In the genomic region with DNA sequence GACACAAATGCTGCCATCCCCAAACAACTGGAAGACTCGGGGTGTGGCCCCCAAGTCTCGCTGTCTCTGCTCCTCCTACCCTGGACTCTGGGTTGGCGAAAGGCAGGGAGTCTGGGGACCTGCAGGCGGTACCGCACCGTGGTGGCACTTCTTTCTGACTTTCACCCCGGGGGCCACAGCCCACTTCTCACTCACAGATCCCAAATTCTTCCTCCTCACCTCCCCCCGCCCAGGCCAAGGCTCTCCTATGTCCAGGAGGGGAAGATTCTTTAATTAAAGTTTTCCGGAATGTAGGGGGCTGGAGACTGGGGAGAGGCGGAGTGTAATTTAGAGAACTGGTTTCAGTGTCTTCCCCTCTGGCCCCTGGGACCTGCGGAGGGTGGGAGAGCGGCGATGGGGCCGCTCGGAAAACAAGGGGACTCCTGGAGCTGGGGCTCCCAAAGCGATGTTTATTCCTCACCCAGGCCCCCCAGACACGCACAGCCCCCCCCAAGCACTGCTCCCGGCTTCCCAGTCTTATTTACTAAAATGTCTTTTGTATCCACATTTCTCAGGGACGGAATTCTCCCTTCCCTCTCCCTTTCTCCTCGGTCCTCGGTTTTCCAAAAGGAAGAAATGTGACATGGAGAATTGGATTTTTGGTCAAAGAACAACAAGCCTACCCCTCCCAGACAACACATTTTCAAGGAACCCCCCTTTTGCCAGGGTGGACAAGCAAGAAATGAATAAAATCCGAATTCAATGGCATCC, we compare ENCODE assay signal across 16 cellular contexts. TPM values are rescaled to one million over a fixed set of nuclear protein-coding genes. Genes with fewer than 3 reads are reported as not detected.
DNase-seq lines count a peak whose midpoint lies in the region; ATAC-seq lines count a peak whose summit lies in the region.
"Had no signal": no experiment of that assay in that cellular context is flagged by ENCODE, and none has a peak within 500 bp of the region (broad histone marks: within the 10 kb centered on the region; RNA-seq: fewer than 3 reads in every experiment).

No MANE protein-coding gene starts in this region.

- CTCF ChIA-PET in activated naive CD4-positive, alpha-beta T cell treated with anti-CD3 and anti-CD28 coated beads for 36 hours (lab: Charles Lee) = no interaction called here

- peaks cover 74% of the 10 kb centered on the region for H3K27me3 Mint-ChIP-seq in activated naive CD4-positive, alpha-beta T cell treated with anti-CD3 and anti-CD28 coated beads for 36 hours (ENCODE audit: low read depth)
- H3K27me3 Mint-ChIP-seq in activated naive CD8-positive, alpha-beta T cell treated with anti-CD3 and anti-CD28 coated beads for 36 hours = peaks cover 100% of the 10 kb centered on the region
- peaks cover 46% of the 10 kb centered on the region for H3K27me3 Mint-ChIP-seq in memory B cell
- peaks cover 85 to 99% of the 10 kb centered on the region in 2 donors for H3K27me3 Mint-ChIP-seq in stimulated activated naive B cell treated with anti-CD40 and anti-IgM and Interleukin-4, amounts not matched to agents 10 μg/mL and 1 μg/mL and 100 μg/mL, for 72 hours

- no peak for DNase-seq in activated naive CD4-positive, alpha-beta T cell treated with anti-CD3 and anti-CD28 coated beads for 36 hours
- no peak for DNase-seq in activated naive CD4-positive, alpha-beta T cell treated with anti-CD3 and anti-CD28 coated beads, Interleukin-2, amount 50 U/mL, for 72 hours (ENCODE audit: low spot score in 2 of 2)
- no peak for DNase-seq in activated naive CD8-positive, alpha-beta T cell treated with anti-CD3 and anti-CD28 coated beads for 36 hours
- DNase-seq in memory B cell (ENCODE audit: low spot score in 2 of 2) = no peak
- no peak for DNase-seq in stimulated activated naive B cell treated with anti-CD40 and anti-IgM and Interleukin-4, amounts not matched to agents 10 μg/mL and 1 μg/mL and 100 μg/mL, for 72 hours
- no peak for DNase-seq in NCI-H1092 treated with DMSO at 0.1 percent for 48 hours (lab: John Stamatoyannopoulos, UW)
- DNase-seq: activated CD8-positive, alpha-beta memory T cell treated with anti-CD3 and anti-CD28 coated beads for 24 hours; DMS53; hippocampal formation; NCI-H2029; NCI-H69; RPMI8226; testis had no signal

- no peaks in the 10 kb centered on the region for H3K9me3 Mint-ChIP-seq in activated naive CD4-positive, alpha-beta T cell treated with anti-CD3 and anti-CD28 coated beads for 36 hours
- no peaks in the 10 kb centered on the region for H3K9me3 Mint-ChIP-seq in activated naive CD4-positive, alpha-beta T cell treated with anti-CD3 and anti-CD28 coated beads, Interleukin-2, amount 50 U/mL, for 72 hours
- H3K9me3 Mint-ChIP-seq in activated naive CD8-positive, alpha-beta T cell treated with anti-CD3 and anti-CD28 coated beads for 36 hours = no peaks in the 10 kb centered on the region
- no peaks in the 10 kb centered on the region for H3K9me3 Mint-ChIP-seq in memory B cell
- no peaks in the 10 kb centered on the region for H3K9me3 Mint-ChIP-seq in stimulated activated naive B cell treated with anti-CD40 and anti-IgM and Interleukin-4, amounts not matched to agents 10 μg/mL and 1 μg/mL and 100 μg/mL, for 72 hours

- no peak overlapping the region for H3K27ac Mint-ChIP-seq in activated naive CD4-positive, alpha-beta T cell treated with anti-CD3 and anti-CD28 coated beads for 36 hours
- H3K27ac Mint-ChIP-seq in activated naive CD4-positive, alpha-beta T cell treated with anti-CD3 and anti-CD28 coated beads, Interleukin-2, amount 50 U/mL, for 72 hours = no peak overlapping the region
- no peak overlapping the region for H3K27ac Mint-ChIP-seq in activated naive CD8-positive, alpha-beta T cell treated with anti-CD3 and anti-CD28 coated beads for 36 hours
- H3K27ac Mint-ChIP-seq in memory B cell = no peak overlapping the region
- peak overlapping the region; percentile 11 for H3K27ac Mint-ChIP-seq in stimulated activated naive B cell treated with anti-CD40 and anti-IgM and Interleukin-4, amounts not matched to agents 10 μg/mL and 1 μg/mL and 100 μg/mL, for 72 hours

- peak overlapping the region; percentile 46 for H3K4me3 Mint-ChIP-seq in activated naive CD4-positive, alpha-beta T cell treated with anti-CD3 and anti-CD28 coated beads for 36 hours
- H3K4me3 Mint-ChIP-seq in activated naive CD8-positive, alpha-beta T cell treated with anti-CD3 and anti-CD28 coated beads for 36 hours = peak overlapping the region; percentile 29
- peak overlapping the region; percentile 74 for H3K4me3 Mint-ChIP-seq in memory B cell
- H3K4me3 Mint-ChIP-seq in stimulated activated naive B cell treated with anti-CD40 and anti-IgM and Interleukin-4, amounts not matched to agents 10 μg/mL and 1 μg/mL and 100 μg/mL, for 72 hours = peak overlapping the region; percentile 75 to 83

- H3K36me3 Mint-ChIP-seq in activated naive CD4-positive, alpha-beta T cell treated with anti-CD3 and anti-CD28 coated beads for 36 hours (ENCODE audit: low read depth) = no peaks in the 10 kb centered on the region
- peaks cover 8 to 13% of the 10 kb centered on the region in 2 donors for H3K36me3 Mint-ChIP-seq in activated naive CD4-positive, alpha-beta T cell treated with anti-CD3 and anti-CD28 coated beads, Interleukin-2, amount 50 U/mL, for 72 hours
- no peaks in the 10 kb centered on the region for H3K36me3 Mint-ChIP-seq in activated naive CD8-positive, alpha-beta T cell treated with anti-CD3 and anti-CD28 coated beads for 36 hours
- no peaks in the 10 kb centered on the region for H3K36me3 Mint-ChIP-seq in memory B cell
- H3K36me3 Mint-ChIP-seq in stimulated activated naive B cell treated with anti-CD40 and anti-IgM and Interleukin-4, amounts not matched to agents 10 μg/mL and 1 μg/mL and 100 μg/mL, for 72 hours = no peaks in the 10 kb centered on the region

- H3K4me1 Mint-ChIP-seq in activated naive CD4-positive, alpha-beta T cell treated with anti-CD3 and anti-CD28 coated beads for 36 hours (ENCODE audit: low read depth) = peaks cover 14% of the 10 kb centered on the region
- peaks cover 28% of the 10 kb centered on the region for H3K4me1 Mint-ChIP-seq in activated naive CD8-positive, alpha-beta T cell treated with anti-CD3 and anti-CD28 coated beads for 36 hours
- H3K4me1 Mint-ChIP-seq in memory B cell = peaks cover 27% of the 10 kb centered on the region
- H3K4me1 Mint-ChIP-seq in stimulated activated naive B cell treated with anti-CD40 and anti-IgM and Interleukin-4, amounts not matched to agents 10 μg/mL and 1 μg/mL and 100 μg/mL, for 72 hours = peaks cover 35 to 54% of the 10 kb centered on the region in 2 donors

- intact Hi-C loops in activated naive CD4-positive, alpha-beta T cell treated with anti-CD3 and anti-CD28 coated beads for 36 hours (cut with micrococcal nuclease) = no loop called here

- ATAC-seq in activated naive CD4-positive, alpha-beta T cell treated with anti-CD3 and anti-CD28 coated beads, Interleukin-2, amount 50 U/mL, for 72 hours = no peak
- ATAC-seq in memory B cell (ENCODE audit: low read depth) (no peak), HG02610 (IDR thresholded peaks at IDR 0.05; ENCODE audit: unreplicated experiment) (no peak), HG03039 (IDR thresholded peaks at IDR 0.05; ENCODE audit: unreplicated experiment) (no peak)
- no peak for ATAC-seq in stimulated activated naive B cell treated with anti-CD40 and anti-IgM and Interleukin-4, amounts not matched to agents 10 μg/mL and 1 μg/mL and 100 μg/mL, for 72 hours (replicated peaks)

RNA-seq across cellular contexts. Expression of a gene that starts 1.2 kb away (rescaled TPM):
- total RNA-seq in activated naive CD4-positive, alpha-beta T cell treated with anti-CD3 and anti-CD28 coated beads for 36 hours = not detected
- under 1 TPM in 1 of 2 donors, not detected in 1; 0.16 TPM for total RNA-seq in activated naive CD4-positive, alpha-beta T cell treated with anti-CD3 and anti-CD28 coated beads, Interleukin-2, amount 50 U/mL, for 72 hours
- total RNA-seq in activated naive CD8-positive, alpha-beta T cell treated with anti-CD3 and anti-CD28 coated beads for 36 hours = under 1 TPM; 0.06 to 0.08 TPM

RNA-seq across cellular contexts. Expression of a gene that starts 34.1 kb away (rescaled TPM):
- not detected for total RNA-seq in activated naive CD4-positive, alpha-beta T cell treated with anti-CD3 and anti-CD28 coated beads for 36 hours
- total RNA-seq in activated naive CD4-positive, alpha-beta T cell treated with anti-CD3 and anti-CD28 coated beads, Interleukin-2, amount 50 U/mL, for 72 hours = not detected
- not detected for total RNA-seq in activated naive CD8-positive, alpha-beta T cell treated with anti-CD3 and anti-CD28 coated beads for 36 hours
- total RNA-seq: lung microvascular endothelial cell had no signal

Comparison
In these comparisons a context has a peak if more than half of its experiments do, and no peak if none do; other contexts are left out.
1. H3K4me3 Mint-ChIP-seq: peak in every context shown above with its lines; median percentile 79 in stimulated activated naive B cell treated with anti-CD40 and anti-IgM and Interleukin-4, amounts not matched to agents 10 μg/mL and 1 μg/mL and 100 μg/mL, for 72 hours; 74 in memory B cell; 46 in activated naive CD4-positive, alpha-beta T cell treated with anti-CD3 and anti-CD28 coated beads for 36 hours; 29 in activated naive CD8-positive, alpha-beta T cell treated with anti-CD3 and anti-CD28 coated beads for 36 hours.